ENCODE assay signal across 27 cellular contexts in the genomic region with DNA sequence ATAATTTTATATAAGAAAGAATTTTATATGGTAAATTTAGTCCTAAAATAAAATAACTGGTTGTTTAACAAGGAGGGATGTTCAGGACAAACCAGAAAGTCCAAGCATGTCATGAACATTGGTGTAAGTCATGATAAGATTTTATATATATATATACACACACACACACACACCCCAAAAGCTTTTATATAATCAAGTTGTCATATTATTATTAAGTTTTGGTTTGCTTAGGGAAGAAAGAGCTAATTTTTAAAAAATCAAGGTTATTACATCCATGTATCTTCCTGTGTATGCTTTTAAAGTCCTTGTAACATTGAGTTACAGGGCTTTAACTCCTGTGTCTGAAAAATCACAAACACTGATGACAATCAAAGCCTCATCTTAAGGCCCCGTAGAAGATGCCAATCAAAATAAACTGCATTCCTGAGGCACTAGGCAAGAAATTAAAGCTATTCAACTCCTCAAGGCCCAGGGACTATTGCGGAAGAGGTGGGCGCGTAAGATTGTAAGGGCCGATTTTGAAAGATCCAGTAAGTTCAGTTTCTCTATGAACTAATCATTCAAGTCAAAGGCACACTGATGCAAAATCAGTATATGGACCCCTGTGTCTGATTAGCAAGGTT. TPM values are rescaled to one million over a fixed set of nuclear protein-coding genes. Genes with fewer than 3 reads are reported as not detected.
"Had no signal": no experiment of that assay in that cellular context is flagged by ENCODE, and none has a peak within 500 bp of the region (broad histone marks: within the 10 kb centered on the region; RNA-seq: fewer than 3 reads in every experiment).

No MANE protein-coding gene starts in this region.

- DNase-seq: activated CD4-positive, alpha-beta memory T cell treated with anti-CD3 and anti-CD28 coated beads, Interleukin-2, amount 10 ng/mL, durations not matched to agents 7 days and 5 days; activated CD4-positive, alpha-beta T cell treated with anti-CD3 and anti-CD28 coated beads for 48 hours; activated CD4-positive, CD25-positive, alpha-beta regulatory T cell; activated CD8-positive, alpha-beta memory T cell treated with anti-CD3 and anti-CD28 coated beads, Interleukin-2, amount 10 ng/mL, durations not matched to agents 7 days and 5 days; activated naive CD4-positive, alpha-beta T cell treated with Interleukin-2 at 50 U/mL for 16 hours; activated naive CD8-positive, alpha-beta T cell treated with anti-CD3 and anti-CD28 coated beads, Interleukin-2, amount 10 ng/mL, durations not matched to agents 7 days and 5 days; activated T-cell treated with anti-CD3 and anti-CD28 coated beads, Interleukin-2, amount 50 U/mL, for 1 hour; amygdala; caudate nucleus; effector memory CD8-positive, alpha-beta T cell; foreskin fibroblast; kidney; occipital lobe; stimulated activated CD4-positive, alpha-beta T cell treated with anti-CD3 and anti-CD28 coated beads, Interleukin-2, amount 100 ng/mL, for 24 hours; stimulated activated naive CD4-positive, alpha-beta T cell treated with Interleukin-2 at 50 U/mL for 16 hours; tibial artery had no signal

- H3K9me3 ChIP-seq: tibial artery had no signal

- H3K4me3 ChIP-seq: hepatocyte, lung, tibial artery had no signal

- H3K27ac ChIP-seq: epithelial cell of prostate, hepatocyte had no signal

- H3K79me2 ChIP-seq: hepatocyte had no signal

- H3K27me3 ChIP-seq: hepatocyte, tibial artery had no signal

- H3K4me2 ChIP-seq: hepatocyte had no signal

RNA-seq across cellular contexts. Expression of gene APOL6, which starts 16.8 kb away (rescaled TPM):
- polyA plus RNA-seq: neural cell had no signal

RNA-seq across cellular contexts. Expression of gene MB, which starts 47.9 kb away (rescaled TPM):
- total RNA-seq: activated CD4-positive, alpha-beta memory T cell treated with anti-CD3 and anti-CD28 coated beads, Interleukin-2, amount 10 ng/mL, durations not matched to agents 7 days and 5 days; activated naive CD8-positive, alpha-beta T cell treated with anti-CD3 and anti-CD28 coated beads, Interleukin-2, amount 10 ng/mL, durations not matched to agents 7 days and 5 days; dermis microvascular lymphatic vessel endothelial cell; glomerular endothelial cell; hepatocyte; kidney; mesothelial cell of epicardium; occipital lobe; progenitor cell of endocrine pancreas; subcutaneous adipose tissue had no signal

RNA-seq across cellular contexts. Expression of gene APOL5, which starts 52.6 kb away (rescaled TPM):
- total RNA-seq: activated CD4-positive, alpha-beta memory T cell treated with anti-CD3 and anti-CD28 coated beads, Interleukin-2, amount 10 ng/mL, durations not matched to agents 7 days and 5 days; activated CD8-positive, alpha-beta memory T cell treated with anti-CD3 and anti-CD28 coated beads, Interleukin-2, amount 10 ng/mL, durations not matched to agents 7 days and 5 days; activated naive CD8-positive, alpha-beta T cell treated with anti-CD3 and anti-CD28 coated beads, Interleukin-2, amount 10 ng/mL, durations not matched to agents 7 days and 5 days; activated T-helper 17 cell treated with anti-CD3 and anti-CD28 coated beads, Interleukin-2, amount 50 U/mL, for 72 hours; dermis microvascular lymphatic vessel endothelial cell; glomerular endothelial cell; hepatocyte; kidney; left lobe of liver; lung; mesothelial cell of epicardium; occipital lobe; progenitor cell of endocrine pancreas; subcutaneous adipose tissue had no signal
- polyA plus RNA-seq: hepatocyte, lung, neural cell had no signal
